Comparison of ENCODE assay signal across 24 cellular contexts in genomic region chr10:74263996-74264395, GRCh38.
"Had no signal": no experiment of that assay in that cellular context is flagged by ENCODE, and none has a peak within 500 bp of the region (broad histone marks: within the 10 kb centered on the region; RNA-seq: fewer than 3 reads in every experiment).

No MANE protein-coding gene starts in this region.

- H3K4me3 Mint-ChIP-seq: endodermal cell; memory B cell; natural killer cell; stimulated activated effector memory CD8-positive, alpha-beta T cell treated with anti-CD3 and anti-CD28 coated beads, Interleukin-12 subunit alpha, Interleukin-12 subunit beta, amount 100 ng/mL, for 72 hours had no signal

- H3K27me3 ChIP-seq: gastrocnemius medialis, ovary, sigmoid colon, tibial nerve, upper lobe of left lung had no signal

- H3K27me3 Mint-ChIP-seq: memory B cell had no signal

- H3K27ac Mint-ChIP-seq: endodermal cell; memory B cell; natural killer cell; stimulated activated effector memory CD8-positive, alpha-beta T cell treated with anti-CD3 and anti-CD28 coated beads, Interleukin-12 subunit alpha, Interleukin-12 subunit beta, amount 100 ng/mL, for 72 hours had no signal

- H3K9me3 Mint-ChIP-seq: endodermal cell; memory B cell; natural killer cell; stimulated activated effector memory CD8-positive, alpha-beta T cell treated with anti-CD3 and anti-CD28 coated beads, Interleukin-12 subunit alpha, Interleukin-12 subunit beta, amount 100 ng/mL, for 72 hours had no signal

- ATAC-seq: esophagus mucosa; gastrocnemius medialis; left lobe of liver; natural killer cell; psoas muscle; right cardiac atrium; stimulated activated effector memory CD8-positive, alpha-beta T cell treated with anti-CD3 and anti-CD28 coated beads, Interleukin-12 subunit alpha, Interleukin-12 subunit beta, amount 100 ng/mL, for 72 hours had no signal

- DNase-seq: effector CD8-positive, alpha-beta T cell; endodermal cell; foreskin fibroblast; gastrocnemius medialis; head of caudate nucleus; natural killer cell; occipital lobe; ovary; posterior cingulate gyrus; psoas muscle; right cardiac atrium; sigmoid colon; stimulated activated CD4-positive, alpha-beta T cell treated with anti-CD3 and anti-CD28 coated beads, Interleukin-2, amount 100 ng/mL, for 24 hours; stimulated activated CD4-positive, alpha-beta T cell treated with anti-CD3 and anti-CD28 coated beads, Interleukin-4, amount 100 ng/mL, for 24 hours; stimulated activated naive CD4-positive, alpha-beta T cell treated with Interleukin-2 at 50 U/mL for 16 hours; upper lobe of left lung had no signal

- H3K9me3 ChIP-seq: gastrocnemius medialis, ovary, psoas muscle, sigmoid colon, thoracic aorta, tibial nerve, upper lobe of left lung had no signal

- H3K36me3 ChIP-seq: gastrocnemius medialis, ovary, sigmoid colon, thoracic aorta, tibial nerve, upper lobe of left lung had no signal

- H3K36me3 Mint-ChIP-seq: natural killer cell had no signal

- H3K4me1 Mint-ChIP-seq: endodermal cell had no signal

- H3K4me1 ChIP-seq: gastrocnemius medialis, psoas muscle had no signal

- H3K4me3 ChIP-seq: gastrocnemius medialis, lung, ovary, psoas muscle, sigmoid colon, thoracic aorta, tibial nerve, upper lobe of left lung had no signal

- H3K27ac ChIP-seq: epithelial cell of prostate, gastrocnemius medialis, ovary, psoas muscle, sigmoid colon, thoracic aorta, tibial nerve, upper lobe of left lung had no signal
